Comparison of ENCODE assay signal across 9 cellular contexts in the genomic region with DNA sequence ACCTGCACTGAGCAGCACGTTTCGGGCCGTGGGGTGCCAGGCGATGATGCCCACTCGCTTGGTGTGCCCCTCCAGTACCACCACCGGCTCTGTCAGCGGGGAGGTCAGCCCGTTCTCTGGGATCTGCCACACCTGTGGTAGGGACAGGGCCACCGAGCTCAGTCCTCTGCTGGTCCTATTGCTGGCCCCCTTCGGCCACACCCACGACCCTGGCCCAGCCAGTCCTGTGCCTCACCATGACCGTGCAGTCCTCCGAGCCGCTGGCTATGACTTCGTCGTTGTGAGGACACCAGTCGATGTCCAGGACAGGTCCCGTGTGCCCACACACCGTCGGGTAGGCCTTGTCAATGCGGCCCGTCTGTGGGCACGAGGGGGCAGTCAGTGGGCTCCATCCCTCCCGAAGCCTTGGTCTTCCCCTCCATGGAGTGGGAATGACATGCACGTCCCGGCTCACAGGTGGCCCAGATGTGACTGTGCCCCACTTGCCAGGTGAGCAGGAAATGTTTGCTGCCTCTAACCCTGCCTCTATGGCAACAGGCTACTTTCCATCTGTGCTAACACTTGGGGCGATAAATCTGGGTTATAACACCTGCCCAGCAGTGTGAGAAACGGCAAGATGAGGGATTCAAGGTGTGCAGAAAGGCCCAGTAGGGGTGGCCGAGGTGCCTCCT. TPM values are rescaled to one million over a fixed set of nuclear protein-coding genes. Genes with fewer than 3 reads are reported as not detected.
DNase-seq lines count a peak whose midpoint lies in the region; ATAC-seq and TF ChIP-seq lines count a peak whose summit lies in the region.
"Had no signal": no experiment of that assay in that cellular context is flagged by ENCODE, and none has a peak within 500 bp of the region (broad histone marks: within the 10 kb centered on the region; RNA-seq: fewer than 3 reads in every experiment).

No MANE protein-coding gene starts in this region.

- H3K4me3 ChIP-seq in Caco-2 (ENCODE audit: low read depth, low read length) (peak overlapping the region; percentile 98; the same call in 1 of the 2 replicates), OCI-LY7 (ENCODE audit: low read depth, low read length, poor library complexity, severe bottlenecking) (peak overlapping the region; percentile 69), coronary artery (peak overlapping the region; percentile 79), neuronal stem cell (ENCODE audit: low read length in 2 of 2) (peak overlapping the region in 1 of 2 donors; percentile 83)

- H4K20me1 ChIP-seq in OCI-LY7 (ENCODE audit: insufficient read depth, low read length) = no peaks in the 10 kb centered on the region

- H3K27me3 Mint-ChIP-seq in Caco-2 (ENCODE audit: insufficient read depth, unreplicated experiment) = no peaks in the 10 kb centered on the region

- H3K23ac ChIP-seq in neuronal stem cell (ENCODE audit: low read depth, low read length, poor library complexity) = peak overlapping the region; percentile 73

- H3K27me3 ChIP-seq in Caco-2 (replicated peaks; ENCODE audit: control insufficient read depth, insufficient read depth, low read length) (no peaks in the 10 kb centered on the region), neuronal stem cell (ENCODE audit: control insufficient read depth in 3 of 3, insufficient read depth in 3 of 3, low read depth in 1 of 3, low read length in 3 of 3) (peaks cover 0 to 3% (median 0%) of the 10 kb centered on the region in 3 experiments)

- H3K14ac ChIP-seq in neuronal stem cell (ENCODE audit: low read length) = peak overlapping the region; percentile 21

- POLR2A ChIA-PET in Caco-2 (lab: Charles Lee) = no interaction called here
- POLR2A ChIA-PET in OCI-LY7 (lab: Charles Lee) = interaction anchor here (0.8 kb wide), 1 partner anchor 41 kb away, joined by 3 read pairs; the partner anchor contains the start of gene PPP1CA

- DNase-seq in Caco-2 (no peak), OCI-LY7 (ENCODE audit: low spot score) (peak; percentile 65), coronary artery (ENCODE audit: low spot score) (no peak), neuronal stem cell (ENCODE audit: low spot score) (no peak), C1 segment of cervical spinal cord (lab: John Stamatoyannopoulos, UW) (no peak)
- DNase-seq: activated CD4-positive, alpha-beta T cell treated with anti-CD3 and anti-CD28 coated beads for 4 hours had no signal

- H3K27ac ChIP-seq in OCI-LY7 (ENCODE audit: low read depth, low read length, poor library complexity, severe bottlenecking) = peak overlapping the region; percentile 94
- H3K27ac ChIP-seq in coronary artery = peak overlapping the region in 1 of 2 donors; percentile 96
- no peak overlapping the region for H3K27ac ChIP-seq in neuronal stem cell (replicated peaks; ENCODE audit: low read length)

- H3K79me2 ChIP-seq in OCI-LY7 (ENCODE audit: insufficient read depth, low read depth, low read length) = peaks cover 10% of the 10 kb centered on the region; the same call in 1 of the 2 replicates

- peaks cover 5% of the 10 kb centered on the region for H3K79me1 ChIP-seq in neuronal stem cell (ENCODE audit: low read depth, low read length)

- CTCF ChIA-PET in Caco-2 (lab: Charles Lee) (no interaction called here), OCI-LY7 (lab: Charles Lee; ENCODE audit: unreplicated experiment) (no interaction called here)

- no peaks in the 10 kb centered on the region for H3K9me3 Mint-ChIP-seq in Caco-2 (ENCODE audit: unreplicated experiment)

- H3K18ac ChIP-seq in neuronal stem cell (ENCODE audit: low read length) = no peak overlapping the region

- no peak overlapping the region for H4K91ac ChIP-seq in neuronal stem cell (ENCODE audit: low read depth, low read length, poor library complexity)

- H3K27ac Mint-ChIP-seq in Caco-2 (ENCODE audit: unreplicated experiment) = peak overlapping the region; percentile 83

- H3K36me3 ChIP-seq in Caco-2 (ENCODE audit: control insufficient read depth, insufficient read depth, low read length) (peaks cover 21% of the 10 kb centered on the region), OCI-LY7 (ENCODE audit: insufficient read depth, low read length) (peaks cover 13% of the 10 kb centered on the region), neuronal stem cell (replicated peaks in 1 of 2; ENCODE audit: control insufficient read depth in 2 of 2, insufficient read depth in 2 of 2, low read length in 2 of 2) (peaks cover 18 to 44% of the 10 kb centered on the region in 2 donors)

- H3K9ac ChIP-seq in neuronal stem cell (ENCODE audit: low read depth, low read length, poor library complexity) = no peak overlapping the region

- H4K8ac ChIP-seq in neuronal stem cell (ENCODE audit: low read depth, low read length) = no peak overlapping the region

- H3K4me1 ChIP-seq in Caco-2 (peaks cover 20% of the 10 kb centered on the region), OCI-LY7 (ENCODE audit: insufficient read depth, low read length, poor library complexity, severe bottlenecking) (peaks cover 86% of the 10 kb centered on the region), neuronal stem cell (ENCODE audit: control insufficient read depth in 2 of 2, insufficient read depth in 1 of 2, low read depth in 1 of 2, low read length in 2 of 2) (peaks cover 2 to 3% of the 10 kb centered on the region in 2 donors)

- TSS peak; percentile 31 for BruUV-seq in Caco-2 (replicated peaks; lab: Mats Ljungman, UMichigan)
- no TSS peak for BruUV-seq in OCI-LY7 (replicated peaks; lab: Mats Ljungman, UMichigan)

- peak overlapping the region; percentile 26 for H2BK15ac ChIP-seq in neuronal stem cell (ENCODE audit: low read length)

- ATAC-seq in HG02610 (IDR thresholded peaks at IDR 0.05; ENCODE audit: unreplicated experiment) = no peak
- ATAC-seq in GM19455 (IDR thresholded peaks at IDR 0.05; ENCODE audit: unreplicated experiment) = no peak
- ATAC-seq in HG02642 (IDR thresholded peaks at IDR 0.05; ENCODE audit: poor library complexity, unreplicated experiment) = no peak

- no peaks in the 10 kb centered on the region for H3K9me3 ChIP-seq in Caco-2
- H3K9me3 ChIP-seq in OCI-LY7 (ENCODE audit: low read length) = no peaks in the 10 kb centered on the region
- no peaks in the 10 kb centered on the region for H3K9me3 ChIP-seq in neuronal stem cell (replicated peaks in 1 of 2; ENCODE audit: control insufficient read depth in 2 of 2, insufficient read depth in 1 of 2, low read depth in 1 of 2, low read length in 2 of 2)

- peak overlapping the region; percentile 84 for H2BK12ac ChIP-seq in neuronal stem cell (ENCODE audit: low read length)

- TF ChIP-seq CTCF in Caco-2 (IDR thresholded peaks at IDR 0.05; ENCODE audit: insufficient read depth in 1 of 2, low read depth in 1 of 2, low read length in 1 of 2, severe bottlenecking in 1 of 2, unreplicated experiment in 1 of 2) (no peak), OCI-LY7 (conservative IDR thresholded peaks at IDR 0.05; ENCODE audit: low read length) (no peak), coronary artery (IDR thresholded peaks at IDR 0.05) (no peak)

- H2BK5ac ChIP-seq in neuronal stem cell (ENCODE audit: low read length) = no peak overlapping the region

- peak overlapping the region; percentile 37 for H2AK5ac ChIP-seq in neuronal stem cell (ENCODE audit: low read depth, low read length)

- intact Hi-C loops in Caco-2 (cut with micrococcal nuclease; ENCODE audit: unreplicated experiment) = loop anchor here (5.0 kb wide), 1 partner anchor 65 kb away; the partner anchor contains the start of genes CDK2AP2 and PITPNM1
- intact Hi-C loops in OCI-LY7 (cut with micrococcal nuclease; ENCODE audit: unreplicated experiment) = loop anchor here (2.0 kb wide), 1 partner anchor 43 kb away; no protein-coding TSS in a partner anchor

- no peak overlapping the region for H2AFZ ChIP-seq in OCI-LY7 (ENCODE audit: low read length)
- no peak overlapping the region for H2AFZ ChIP-seq in neuronal stem cell (ENCODE audit: low read length)

- H2BK120ac ChIP-seq in neuronal stem cell (ENCODE audit: low read depth, low read length) = no peak overlapping the region

- peaks cover 79% of the 10 kb centered on the region for H3K36me3 Mint-ChIP-seq in Caco-2 (ENCODE audit: insufficient read depth, unreplicated experiment)

- peak overlapping the region; percentile 90 for H3K4me3 Mint-ChIP-seq in Caco-2 (ENCODE audit: unreplicated experiment)

- H3K4me2 ChIP-seq in OCI-LY7 (ENCODE audit: low read length) = peak overlapping the region; percentile 82
- no peak overlapping the region for H3K4me2 ChIP-seq in neuronal stem cell (ENCODE audit: insufficient read depth, low read length, poor library complexity, severe bottlenecking)

- H3K9me2 ChIP-seq in OCI-LY7 (ENCODE audit: insufficient read depth, low read length) = no peaks in the 10 kb centered on the region

- WGBS in neuronal stem cell (ENCODE audit: extremely low coverage in 2 of 2, insufficient read length in 2 of 2, insufficient replicate concordance in 1 of 2), 2 donors = no CpG with 5 or more reads among the region's 29 CpGs

- no peak overlapping the region for H3K4ac ChIP-seq in neuronal stem cell (ENCODE audit: low read length)

- H3K4me1 Mint-ChIP-seq in Caco-2 (ENCODE audit: low read depth, unreplicated experiment) = peaks cover 9% of the 10 kb centered on the region

RNA-seq across cellular contexts. Expression of gene CORO1B, which starts 1.4 kb away (rescaled TPM):
- 172 and 176 TPM in 2 replicates for total RNA-seq in Caco-2 (2022)
- 48.0 and 55.3 TPM in 2 replicates for total RNA-seq in OCI-LY7 (2014; rRNA removed; shearing (Covaris generic))
- 85.3 and 87.4 TPM in 2 replicates for total RNA-seq in OCI-LY7 (2022)
- 42.6 TPM for polyA plus RNA-seq in neuronal stem cell (2013, experiment 1 of 2)
- polyA plus RNA-seq in neuronal stem cell (2013, experiment 2 of 2) = 44.9 TPM

RNA-seq across cellular contexts. Expression of gene PTPRCAP, which starts 4.4 kb away (rescaled TPM):
- total RNA-seq in Caco-2 (2022) (0.27 TPM in 1 of 2 replicates, not detected in the other), OCI-LY7 (2022) (101 and 129 TPM in 2 replicates)
- total RNA-seq in OCI-LY7 (2014; rRNA removed; shearing (Covaris generic)) = 175 and 212 TPM in 2 replicates
- polyA plus RNA-seq in neuronal stem cell (2013, experiment 1 of 2) = 0.49 TPM
- 0.71 TPM for polyA plus RNA-seq in neuronal stem cell (2013, experiment 2 of 2)

RNA-seq across cellular contexts. Expression of gene GPR152, which starts 10.7 kb away (rescaled TPM):
- total RNA-seq in Caco-2 (2022) (not detected in 2 replicates), OCI-LY7 (2022) (not detected in 2 replicates)
- total RNA-seq in OCI-LY7 (2014; rRNA removed; shearing (Covaris generic)) = not detected in 2 replicates
- not detected for polyA plus RNA-seq in neuronal stem cell (2013, experiment 1 of 2)
- polyA plus RNA-seq in neuronal stem cell (2013, experiment 2 of 2) = not detected

RNA-seq across cellular contexts. Expression of gene CABP4, which starts 13.3 kb away (rescaled TPM):
- total RNA-seq in Caco-2 (2022) = not detected in 2 replicates
- 3.0 and 3.1 TPM in 2 replicates for total RNA-seq in OCI-LY7 (2014; rRNA removed; shearing (Covaris generic))
- 11.5 and 11.8 TPM in 2 replicates for total RNA-seq in OCI-LY7 (2022)
- polyA plus RNA-seq in neuronal stem cell (2013, experiment 1 of 2) = 0.01 TPM
- polyA plus RNA-seq in neuronal stem cell (2013, experiment 2 of 2) = 0.04 TPM

RNA-seq across cellular contexts. Expression of gene RPS6KB2, which starts 13.6 kb away (rescaled TPM):
- 109 and 116 TPM in 2 replicates for total RNA-seq in Caco-2 (2022)
- total RNA-seq in OCI-LY7 (2014; rRNA removed; shearing (Covaris generic)) = 51.1 and 69.4 TPM in 2 replicates
- total RNA-seq in OCI-LY7 (2022) = 48.3 and 54.9 TPM in 2 replicates
- 26.4 TPM for polyA plus RNA-seq in neuronal stem cell (2013, experiment 1 of 2)
- polyA plus RNA-seq in neuronal stem cell (2013, experiment 2 of 2) = 24.3 TPM

Comparison
In these comparisons a context has a peak if more than half of its experiments do, and no peak if none do; other contexts are left out.
1. RNA of gene PTPRCAP, which starts 4.4 kb away (total RNA-seq): 101 to 212 TPM in OCI-LY7; 0.27 TPM in Caco-2; every median in the first group is over 10 times any median in the second.